In the genomic region with DNA sequence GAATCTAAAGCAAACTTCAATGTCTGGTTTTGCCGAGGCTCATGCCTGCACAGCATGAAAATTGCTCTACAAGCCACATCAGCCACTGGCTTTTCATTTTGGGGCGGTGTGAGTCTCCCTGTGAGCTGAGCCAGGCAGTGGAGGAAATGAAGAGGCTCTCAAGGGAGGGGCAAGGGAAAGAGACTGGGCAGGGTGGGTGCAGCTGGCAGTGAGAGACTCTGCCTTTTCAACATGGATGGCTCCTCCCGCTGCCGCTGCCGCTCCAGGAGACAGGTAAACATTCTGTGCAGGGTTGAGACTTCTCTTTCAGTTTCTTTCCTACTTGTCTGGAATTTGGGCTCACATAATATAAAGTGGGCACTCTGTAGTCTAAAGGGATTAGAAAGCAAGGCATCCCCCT, we compare ENCODE assay signal across 11 cellular contexts. TPM values are rescaled to one million over a fixed set of nuclear protein-coding genes. Genes with fewer than 3 reads are reported as not detected.
A peak's percentile ranks its signal among the peaks of the same experiment; 100 is the strongest.
DNase-seq lines count a peak whose midpoint lies in the region; ATAC-seq lines count a peak whose summit lies in the region.
"Had no signal": no experiment of that assay in that cellular context is flagged by ENCODE, and none has a peak within 500 bp of the region (broad histone marks: within the 10 kb centered on the region; RNA-seq: fewer than 3 reads in every experiment).

No MANE protein-coding gene starts in this region.

- peaks cover 36% of the 10 kb centered on the region for H3K4me1 Mint-ChIP-seq in stimulated activated naive CD8-positive, alpha-beta T cell treated with anti-CD3 and anti-CD28 coated beads, Interleukin-15, Interleukin-2, amounts not matched to agents 100 ng/mL and 50 ng/mL, for 24 hours (ENCODE audit: low read depth)

- H3K27me3 Mint-ChIP-seq in stimulated activated naive CD8-positive, alpha-beta T cell treated with anti-CD3 and anti-CD28 coated beads, Interleukin-15, Interleukin-2, amounts not matched to agents 100 ng/mL and 50 ng/mL, for 24 hours, result peaks cover 36% of the 10 kb centered on the region

- intact Hi-C loops in sciatic nerve (cut with DNase I), result no loop called here

- peak overlapping the region; percentile 45 for H3K27ac Mint-ChIP-seq in stimulated activated naive CD8-positive, alpha-beta T cell treated with anti-CD3 and anti-CD28 coated beads, Interleukin-15, Interleukin-2, amounts not matched to agents 100 ng/mL and 50 ng/mL, for 24 hours

- peak overlapping the region; percentile 65 for H3K4me3 Mint-ChIP-seq in stimulated activated naive CD8-positive, alpha-beta T cell treated with anti-CD3 and anti-CD28 coated beads, Interleukin-15, Interleukin-2, amounts not matched to agents 100 ng/mL and 50 ng/mL, for 24 hours

- ATAC-seq in stimulated activated naive CD8-positive, alpha-beta T cell treated with anti-CD3 and anti-CD28 coated beads, Interleukin-15, Interleukin-2, amounts not matched to agents 100 U/mL and 50 U/mL, for 24 hours, result no peak
- ATAC-seq in esophagus mucosa (peak; percentile 36), sciatic nerve (no peak), GM18867 (IDR thresholded peaks at IDR 0.05; ENCODE audit: unreplicated experiment) (no peak)

- no peaks in the 10 kb centered on the region for H3K36me3 Mint-ChIP-seq in stimulated activated naive CD8-positive, alpha-beta T cell treated with anti-CD3 and anti-CD28 coated beads, Interleukin-15, Interleukin-2, amounts not matched to agents 100 ng/mL and 50 ng/mL, for 24 hours (ENCODE audit: low read depth)

- DNase-seq in stimulated activated naive CD8-positive, alpha-beta T cell treated with anti-CD3 and anti-CD28 coated beads, Interleukin-15, Interleukin-2, amounts not matched to agents 100 U/mL and 50 U/mL, for 24 hours, result no peak
- DNase-seq in NCI-H2227 treated with DMSO at 0.1 percent for 48 hours (lab: John Stamatoyannopoulos, UW) (peak; percentile 24), NOMO-1 treated with DMSO at 0.1 percent for 48 hours (lab: John Stamatoyannopoulos, UW; ENCODE audit: unreplicated experiment) (no peak), sciatic nerve (ENCODE audit: low spot score) (no peak), medulla oblongata (ENCODE audit: extremely low spot score) (no peak)
- DNase-seq: Right ventricle myocardium superior had no signal

- no peaks in the 10 kb centered on the region for H3K9me3 Mint-ChIP-seq in stimulated activated naive CD8-positive, alpha-beta T cell treated with anti-CD3 and anti-CD28 coated beads, Interleukin-15, Interleukin-2, amounts not matched to agents 100 ng/mL and 50 ng/mL, for 24 hours

RNA-seq across cellular contexts. Expression of a gene that starts 11.3 kb away (rescaled TPM):
- total RNA-seq in esophagus mucosa (0.12 TPM), sciatic nerve (1.1 TPM)
- total RNA-seq: ascending aorta, LHCN-M2, Right ventricle myocardium superior had no signal

RNA-seq across cellular contexts. Expression of a gene that starts 17.9 kb away (rescaled TPM):
- total RNA-seq in esophagus mucosa (0.48 TPM), sciatic nerve (1.2 TPM)
- total RNA-seq: LHCN-M2 had no signal

RNA-seq across cellular contexts. Expression of a gene that starts 31.8 kb away (rescaled TPM):
- 18.9 TPM for total RNA-seq in esophagus mucosa
- 5.1 TPM for total RNA-seq in sciatic nerve
- total RNA-seq: ascending aorta had no signal
